In genomic region chr18:59610546-59611140, GRCh38 we compare ENCODE assay signal across 25 cellular contexts.
"Had no signal": no experiment of that assay in that cellular context is flagged by ENCODE, and none has a peak within 500 bp of the region (broad histone marks: within the 10 kb centered on the region; RNA-seq: fewer than 3 reads in every experiment).

No MANE protein-coding gene starts in this region.

- H3K9me3 Mint-ChIP-seq: activated B cell treated with CpG ODN at 0.5 μM for 24 hours; activated T-helper 2 cell treated with anti-CD3 and anti-CD28 coated beads, Interferon-gamma antibody, Interleukin-2, Interleukin-4, amounts not matched to agents 10 μg/mL and 5 μg/mL and 100 μg/mL, durations not matched to agents 14 hours and 24 hours and 36 hours; central memory CD8-positive, alpha-beta T cell had no signal

- H3K27ac Mint-ChIP-seq: activated B cell treated with CpG ODN at 0.5 μM for 24 hours; activated CD4-positive, alpha-beta T cell treated with anti-CD3 and anti-CD28 coated beads for 36 hours; activated naive CD8-positive, alpha-beta T cell; activated T-helper 2 cell treated with anti-CD3 and anti-CD28 coated beads, Interferon-gamma antibody, Interleukin-2, Interleukin-4, amounts not matched to agents 10 μg/mL and 5 μg/mL and 100 μg/mL, durations not matched to agents 14 hours and 24 hours and 36 hours; effector memory CD8-positive, alpha-beta T cell; memory B cell; natural killer cell treated with Interleukin-12 subunit alpha and Interleukin-12 subunit beta and Interleukin-15 and Interleukin-18, amount 100 ng/mL, for 72 hours; stimulated activated effector memory CD8-positive, alpha-beta T cell treated with anti-CD3 and anti-CD28 coated beads, Interleukin-12 subunit alpha, Interleukin-12 subunit beta, amount 100 ng/mL, for 72 hours had no signal

- H3K4me3 Mint-ChIP-seq: activated B cell treated with CpG ODN at 0.5 μM for 24 hours; activated CD4-positive, alpha-beta T cell treated with anti-CD3 and anti-CD28 coated beads for 36 hours; activated naive CD8-positive, alpha-beta T cell; activated T-cell treated with anti-CD3 and anti-CD28 coated beads, Interleukin-2, amount 50 U/mL, for 4 hours; central memory CD8-positive, alpha-beta T cell; effector memory CD8-positive, alpha-beta T cell; memory B cell; natural killer cell treated with Interleukin-12 subunit alpha and Interleukin-12 subunit beta and Interleukin-15 and Interleukin-18, amount 100 ng/mL, for 72 hours; stimulated activated effector memory CD8-positive, alpha-beta T cell treated with anti-CD3 and anti-CD28 coated beads, Interleukin-12 subunit alpha, Interleukin-12 subunit beta, amount 100 ng/mL, for 72 hours had no signal

- H3K4me1 Mint-ChIP-seq: activated B cell treated with CpG ODN at 0.5 μM for 24 hours; activated CD4-positive, alpha-beta T cell treated with anti-CD3 and anti-CD28 coated beads for 36 hours; central memory CD8-positive, alpha-beta T cell; memory B cell; stimulated activated effector memory CD8-positive, alpha-beta T cell treated with anti-CD3 and anti-CD28 coated beads, Interleukin-12 subunit alpha, Interleukin-12 subunit beta, amount 100 ng/mL, for 72 hours had no signal

- H3K27me3 Mint-ChIP-seq: activated B cell treated with CpG ODN at 0.5 μM for 24 hours; effector memory CD8-positive, alpha-beta T cell had no signal

- H3K36me3 Mint-ChIP-seq: activated naive CD8-positive, alpha-beta T cell; memory B cell; natural killer cell treated with Interleukin-12 subunit alpha and Interleukin-12 subunit beta and Interleukin-15 and Interleukin-18, amount 100 ng/mL, for 72 hours; stimulated activated effector memory CD8-positive, alpha-beta T cell treated with anti-CD3 and anti-CD28 coated beads, Interleukin-12 subunit alpha, Interleukin-12 subunit beta, amount 100 ng/mL, for 72 hours had no signal

- DNase-seq: activated B cell treated with CpG ODN at 0.5 μM for 24 hours; activated CD4-positive, alpha-beta T cell treated with anti-CD3 and anti-CD28 coated beads for 36 hours; activated CD4-positive, alpha-beta T cell treated with anti-CD3 and anti-CD28 coated beads, Interleukin-2, amount 50 U/mL, for 48 hours; activated CD8-positive, alpha-beta memory T cell treated with anti-CD3 and anti-CD28 coated beads, Interleukin-2, amount 50 U/mL, for 48 hours; activated naive CD4-positive, alpha-beta T cell; activated T-cell treated with anti-CD3 and anti-CD28 coated beads, Interleukin-2, amount 50 U/mL, for 4 hours; adrenal gland; dorsolateral prefrontal cortex; effector memory CD8-positive, alpha-beta T cell; gastrocnemius medialis; head of caudate nucleus; left colon; small intestine; stimulated activated CD4-positive, alpha-beta T cell treated with anti-CD3 and anti-CD28 coated beads, Interleukin-2, amount 100 ng/mL, for 24 hours; stomach; transverse colon; uterus had no signal

- ATAC-seq: activated CD4-positive, alpha-beta T cell treated with anti-CD3 and anti-CD28 coated beads for 36 hours; activated T-cell treated with anti-CD3 and anti-CD28 coated beads, Interleukin-2, amount 50 U/mL, for 4 hours; effector memory CD8-positive, alpha-beta T cell; esophagus mucosa; left colon; natural killer cell treated with Interleukin-12 subunit alpha and Interleukin-12 subunit beta and Interleukin-15 and Interleukin-18, amount 100 ng/mL, for 72 hours; sciatic nerve; stimulated activated effector memory CD8-positive, alpha-beta T cell treated with anti-CD3 and anti-CD28 coated beads, Interleukin-12 subunit alpha, Interleukin-12 subunit beta, amount 100 ng/mL, for 72 hours had no signal
